In the genomic region with DNA sequence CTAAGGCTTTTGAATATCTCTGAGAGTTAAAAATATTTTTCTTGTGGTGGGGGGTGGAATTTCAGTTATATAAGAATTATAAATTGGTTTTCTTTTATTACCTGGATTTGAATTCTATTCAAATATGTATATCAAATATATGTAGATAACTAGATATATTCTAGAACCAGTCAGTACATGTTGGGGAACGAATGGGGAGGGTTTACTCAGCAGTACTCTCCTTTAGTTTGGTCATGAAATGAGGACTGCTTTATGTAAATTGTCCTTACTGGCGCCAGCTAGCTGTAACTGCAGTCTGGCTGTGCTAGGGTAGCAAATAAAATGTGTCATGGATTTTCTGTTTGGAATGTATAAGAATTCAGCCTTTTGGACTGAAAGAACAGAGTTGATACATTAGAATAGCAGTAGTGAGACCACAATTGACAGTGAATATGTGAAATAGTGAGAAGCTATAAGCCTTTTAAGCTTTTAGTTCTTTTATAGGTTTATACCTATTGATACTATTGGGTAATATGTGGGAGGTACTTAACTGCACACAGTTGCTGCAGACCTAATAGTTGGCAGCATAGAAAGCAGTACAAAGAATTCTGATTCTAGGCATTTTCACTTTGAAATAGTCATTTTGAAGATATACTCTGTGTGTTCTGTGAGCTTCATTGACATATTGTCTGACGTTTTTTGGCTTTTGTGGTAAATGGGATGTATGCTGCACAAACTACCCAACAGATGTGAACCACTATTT, we compare ENCODE assay signal across 8 cellular contexts. TPM values are rescaled to one million over a fixed set of nuclear protein-coding genes. Genes with fewer than 3 reads are reported as not detected.
DNase-seq lines count a peak whose midpoint lies in the region; ATAC-seq, FAIRE-seq and TF ChIP-seq lines count a peak whose summit lies in the region.

No MANE protein-coding gene starts in this region.

- CTCF ChIA-PET in AG04449 (lab: Yijun Ruan, JAX) (interaction anchor here (0.7 to 3.2 kb wide), 9 partner anchors 8 to 156 kb away, joined by 3 to 22 read pairs (median 4); a partner anchor contains a TSS), T-cell (lab: Charles Lee) (interaction anchor here (0.6 to 4.3 kb wide), 15 partner anchors 8 to 156 kb away, joined by 3 to 71 read pairs (median 6); a partner anchor contains a TSS)

- peak overlapping the region; percentile 11 to 54 for H3K27ac ChIP-seq in uterus

- peak; percentile 46 for DNase-seq in AG04449 (ENCODE audit: low read depth, low spot score)
- no peak for DNase-seq in GM12891 (ENCODE audit: insufficient read length, low spot score)
- DNase-seq in NAMALWA (ENCODE audit: low spot score): peak; percentile 94
- peak in 20 of 34 experiments; percentile 13 to 49 (median 31) for DNase-seq in T-cell
- peak; percentile 27 for DNase-seq in mucosa of gallbladder (ENCODE audit: low spot score)
- peak in 1 of 2 donors; percentile 26 for DNase-seq in uterus

- H3K4me3 ChIP-seq in AG04449 (ENCODE audit: low read depth, low read length): no peak overlapping the region
- H3K4me3 ChIP-seq in endocrine pancreas (ENCODE audit: control insufficient read depth, insufficient read depth, low read length): peak overlapping the region; percentile 66
- no peak overlapping the region for H3K4me3 ChIP-seq in uterus

- H3K9me3 ChIP-seq in endocrine pancreas (ENCODE audit: control insufficient read depth, low read length): peaks cover 2% of the 10 kb centered on the region
- H3K9me3 ChIP-seq in uterus: peaks cover 0 to 8% of the 10 kb centered on the region in 2 donors

- intact Hi-C loops in uterus (cut with DNase I; ENCODE audit: low total_unique reads): no loop called here

- H3K36me3 ChIP-seq in endocrine pancreas (ENCODE audit: control insufficient read depth, insufficient read depth, low read length): no peaks in the 10 kb centered on the region
- no peaks in the 10 kb centered on the region for H3K36me3 ChIP-seq in uterus

- H3K27ac Mint-ChIP-seq in T-cell: peak overlapping the region; percentile 92 to 96

- no peaks in the 10 kb centered on the region for H3K9me3 Mint-ChIP-seq in T-cell

- H3K27me3 ChIP-seq in endocrine pancreas (ENCODE audit: control insufficient read depth, insufficient read depth, low read length): no peaks in the 10 kb centered on the region
- H3K27me3 ChIP-seq in uterus: no peaks in the 10 kb centered on the region

- FAIRE-seq in GM12891 (lab: Jason Lieb, UNC): peak; percentile 91

- peak overlapping the region; percentile 58 to 82 (median 73) for H3K4me3 Mint-ChIP-seq in T-cell

- TF ChIP-seq CTCF in AG04449 (IDR thresholded peaks at IDR 0.05; ENCODE audit: insufficient read depth, low read length, missing control alignments) (no peak), uterus (IDR thresholded peaks at IDR 0.05) (peak in 2 of 4 experiments; percentile 18 to 29)

- ATAC-seq in HG02623 (IDR thresholded peaks at IDR 0.05; ENCODE audit: unreplicated experiment) (peak; percentile 57), T-cell (replicated peaks in 1 of 4) (peak; percentile 65 to 81 (median 76))

- POLR2A ChIA-PET in AG04449 (lab: Yijun Ruan, JAX) (interaction anchor here (0.6 to 1.7 kb wide), 4 partner anchors 9 to 137 kb away, joined by 4 to 14 read pairs (median 6); a partner anchor contains a TSS), T-cell (lab: Charles Lee) (interaction anchor here (0.6 to 4.1 kb wide), 13 partner anchors 9 to 409 kb away, joined by 3 to 54 read pairs (median 4); a partner anchor contains a TSS)

- H3K4me1 ChIP-seq in endocrine pancreas (ENCODE audit: control insufficient read depth, insufficient read depth, low read length) (peaks cover 26% of the 10 kb centered on the region), uterus (peaks cover 0 to 13% of the 10 kb centered on the region in 2 donors)

- H3K36me3 Mint-ChIP-seq in T-cell: peaks cover 21% of the 10 kb centered on the region

- no peaks in the 10 kb centered on the region for H3K27me3 Mint-ChIP-seq in T-cell

- H3K4me1 Mint-ChIP-seq in T-cell: peaks cover 86 to 91% (median 91%) of the 10 kb centered on the region in 3 donors

- no peak overlapping the region for H3K9ac ChIP-seq in endocrine pancreas (ENCODE audit: control insufficient read depth, insufficient read depth, low read length)

- peak; percentile 50; the same call in 1 of the 2 replicates for TF ChIP-seq POLR2A in GM12891 (IDR thresholded peaks at IDR 0.05; ENCODE audit: low read depth, low read length)
- TF ChIP-seq POLR2A in uterus (IDR thresholded peaks at IDR 0.05): no peak

TF ChIP-seq in GM12891, 5 proteins besides CTCF, POLR2A, EP300 and RAD21:
- TF ChIP-seq POU2F2 (IDR thresholded peaks at IDR 0.05; ENCODE audit: low read depth, low read length): peak; percentile 87
- TF ChIP-seq POLR2AphosphoS5 (IDR thresholded peaks at IDR 0.05; ENCODE audit: low read depth, low read length): no peak

RNA-seq across cellular contexts. Expression of a gene that starts 29.0 kb away (rescaled TPM):
- polyA plus RNA-seq in GM12891 (2012; ENCODE audit: low read depth, missing spikeins): 14.4 TPM
- total RNA-seq in T-cell (100 to 1,000 TPM; 112 to 165 (median 147) TPM), mucosa of gallbladder (70.6 TPM), uterus (100 to 1,000 TPM in 1 of 4 donors, 10 to 100 TPM in 3; 39.5 to 102 (median 65.6) TPM)
